ENCODE assay signal across 13 cellular contexts in genomic region chr10:97444212-97444611, GRCh38. TPM values are rescaled to one million over a fixed set of nuclear protein-coding genes. Genes with fewer than 3 reads are reported as not detected.
DNase-seq lines count a peak whose midpoint lies in the region; ATAC-seq and TF ChIP-seq lines count a peak whose summit lies in the region.
"Had no signal": no experiment of that assay in that cellular context is flagged by ENCODE, and none has a peak within 500 bp of the region (broad histone marks: within the 10 kb centered on the region; RNA-seq: fewer than 3 reads in every experiment).

No MANE protein-coding gene starts in this region.

- H3K4me3 ChIP-seq in GM23338 = peak overlapping the region; percentile 88; the same call in 1 of the 2 replicates

- H2AFZ ChIP-seq in GM23338 = no peak overlapping the region

- peaks cover 3% of the 10 kb centered on the region for H3K27me3 Mint-ChIP-seq in GM23338 (ENCODE audit: insufficient read depth, low read depth, poor library complexity)
- no peaks in the 10 kb centered on the region for H3K27me3 Mint-ChIP-seq in T-helper 17 cell
- H3K27me3 Mint-ChIP-seq in natural killer cell treated with Interleukin-12 subunit alpha and Interleukin-12 subunit beta and Interleukin-15 and Interleukin-18, amount 100 ng/mL, for 72 hours = no peaks in the 10 kb centered on the region

- H3K36me3 ChIP-seq in GM23338 (ENCODE audit: insufficient read depth) = peaks cover 18% of the 10 kb centered on the region; the same call in 1 of the 2 replicates

- peaks cover 38% of the 10 kb centered on the region for H3K36me3 Mint-ChIP-seq in GM23338 (ENCODE audit: low read depth)
- H3K36me3 Mint-ChIP-seq in T-helper 17 cell (ENCODE audit: low read depth) = peaks cover 3% of the 10 kb centered on the region
- H3K36me3 Mint-ChIP-seq in natural killer cell treated with Interleukin-12 subunit alpha and Interleukin-12 subunit beta and Interleukin-15 and Interleukin-18, amount 100 ng/mL, for 72 hours = peaks cover 19% of the 10 kb centered on the region

- no peaks in the 10 kb centered on the region for H3K9me3 ChIP-seq in T-helper 17 cell (ENCODE audit: control insufficient read depth, low read length, poor library complexity, severe bottlenecking)
- H3K9me3 ChIP-seq: lower lobe of right lung had no signal

- no peak for DNase-seq in GM23338 (ENCODE audit: low spot score)
- no peak for DNase-seq in T-helper 17 cell
- no peak for DNase-seq in natural killer cell treated with Interleukin-12 subunit alpha and Interleukin-12 subunit beta and Interleukin-15 and Interleukin-18, amount 100 ng/mL, for 72 hours (ENCODE audit: low spot score)
- no peak for DNase-seq in NCI-H1930 (lab: John Stamatoyannopoulos, UW)
- DNase-seq in NCI-H82 treated with DMSO at 0.1 percent for 48 hours (lab: John Stamatoyannopoulos, UW; ENCODE audit: unreplicated experiment) = no peak
- DNase-seq: activated gamma-delta T cell treated with Interleukin-2 at 50 U/mL for 16 hours, glutamatergic neuron, H7, lower lobe of right lung, MV-4-11, NCI-H748 treated with DMSO at 0.1 percent for 48 hours, retina, T1000 had no signal

- peaks cover 11% of the 10 kb centered on the region for H3K4me1 ChIP-seq in GM23338 (ENCODE audit: insufficient read depth)

- TF ChIP-seq CTCF in GM23338 (conservative IDR thresholded peaks at IDR 0.05; ENCODE audit: low read depth in 2 of 2) = no peak

- no peak for ATAC-seq in GM23338
- no peak for ATAC-seq in T-helper 17 cell
- no peak for ATAC-seq in natural killer cell treated with Interleukin-12 subunit alpha and Interleukin-12 subunit beta and Interleukin-15 and Interleukin-18, amount 100 ng/mL, for 72 hours
- ATAC-seq: lower lobe of right lung had no signal

- H3K4me1 Mint-ChIP-seq in GM23338 (peaks cover 12% of the 10 kb centered on the region), T-helper 17 cell (peaks cover 30% of the 10 kb centered on the region)
- H3K4me1 Mint-ChIP-seq in natural killer cell treated with Interleukin-12 subunit alpha and Interleukin-12 subunit beta and Interleukin-15 and Interleukin-18, amount 100 ng/mL, for 72 hours (ENCODE audit: low read depth in 2 of 2) = peaks cover 24 to 34% of the 10 kb centered on the region in 2 donors

- 0 out of 2 replicates have a peak overlapping the region, but pooled peaks have one; percentile 20 for H3K27ac ChIP-seq in GM23338 (ENCODE audit: low read depth)
- H3K27ac ChIP-seq: lower lobe of right lung had no signal

- H3K9me3 Mint-ChIP-seq in GM23338 = no peaks in the 10 kb centered on the region
- H3K9me3 Mint-ChIP-seq in natural killer cell treated with Interleukin-12 subunit alpha and Interleukin-12 subunit beta and Interleukin-15 and Interleukin-18, amount 100 ng/mL, for 72 hours = no peaks in the 10 kb centered on the region

- no peaks in the 10 kb centered on the region for H3K27me3 ChIP-seq in GM23338 (ENCODE audit: insufficient read depth)

- H3F3A ChIP-seq in GM23338 (replicated peaks; ENCODE audit: low read depth) = 0 out of 2 replicates have a peak, but pooled peaks cover 3% of the 10 kb centered on the region

- H3K27ac Mint-ChIP-seq in GM23338 (no peak overlapping the region), T-helper 17 cell (peak overlapping the region; percentile 91)
- peak overlapping the region; percentile 78 to 86 for H3K27ac Mint-ChIP-seq in natural killer cell treated with Interleukin-12 subunit alpha and Interleukin-12 subunit beta and Interleukin-15 and Interleukin-18, amount 100 ng/mL, for 72 hours

- H3K4me3 Mint-ChIP-seq in GM23338 = peak overlapping the region; percentile 93
- peak overlapping the region; percentile 64 for H3K4me3 Mint-ChIP-seq in T-helper 17 cell
- H3K4me3 Mint-ChIP-seq in natural killer cell treated with Interleukin-12 subunit alpha and Interleukin-12 subunit beta and Interleukin-15 and Interleukin-18, amount 100 ng/mL, for 72 hours = peak overlapping the region; percentile 92

- peaks cover 14% of the 10 kb centered on the region for H4K20me1 ChIP-seq in GM23338 (replicated peaks; ENCODE audit: insufficient read depth)

- peaks cover 48% of the 10 kb centered on the region for H3K79me2 ChIP-seq in GM23338 (replicated peaks; ENCODE audit: insufficient read depth)

- H3K4me2 ChIP-seq in GM23338 = peak overlapping the region; percentile 85; the same call in 1 of the 2 replicates

- no peaks in the 10 kb centered on the region for H3K9me2 ChIP-seq in GM23338 (ENCODE audit: insufficient read depth)

RNA-seq across cellular contexts. Expression of gene EXOSC1, which starts 1.6 kb away (rescaled TPM):
- total RNA-seq in GM23338 (2014; rRNA removed; shearing (Covaris generic)) = 63.6 and 66.3 TPM in 2 replicates
- 127 and 131 TPM in 2 replicates for polyA plus RNA-seq in GM23338 (2016; fragmentation: Nextera tagmentation; extraction: Ambion mirVana)
- 10 to 100 TPM; 32.0 to 38.6 TPM for total RNA-seq in T-helper 17 cell
- 10 to 100 TPM; 51.0 to 64.5 TPM for total RNA-seq in natural killer cell treated with Interleukin-12 subunit alpha and Interleukin-12 subunit beta and Interleukin-15 and Interleukin-18, amount 100 ng/mL, for 72 hours

RNA-seq across cellular contexts. Expression of gene ZDHHC16, which starts 1.8 kb away (rescaled TPM):
- total RNA-seq in GM23338 (2014; rRNA removed; shearing (Covaris generic)) = 58.1 and 58.2 TPM in 2 replicates
- polyA plus RNA-seq in GM23338 (2016; fragmentation: Nextera tagmentation; extraction: Ambion mirVana) = 33.3 and 35.1 TPM in 2 replicates
- 10 to 100 TPM; 14.9 to 15.3 TPM for total RNA-seq in T-helper 17 cell
- total RNA-seq in natural killer cell treated with Interleukin-12 subunit alpha and Interleukin-12 subunit beta and Interleukin-15 and Interleukin-18, amount 100 ng/mL, for 72 hours = 10 to 100 TPM; 43.6 to 61.2 TPM

RNA-seq across cellular contexts. Expression of gene PGAM1, which starts 18.2 kb away (rescaled TPM):
- total RNA-seq in GM23338 (2014; rRNA removed; shearing (Covaris generic)) = 870 and 930 TPM in 2 replicates
- 492 and 497 TPM in 2 replicates for polyA plus RNA-seq in GM23338 (2016; fragmentation: Nextera tagmentation; extraction: Ambion mirVana)
- total RNA-seq in T-helper 17 cell = 100 to 1,000 TPM in 1 of 2 donors, 10 to 100 TPM in 1; 88.6 to 101 TPM
- 100 to 1,000 TPM; 546 to 554 TPM for total RNA-seq in natural killer cell treated with Interleukin-12 subunit alpha and Interleukin-12 subunit beta and Interleukin-15 and Interleukin-18, amount 100 ng/mL, for 72 hours

RNA-seq across cellular contexts. Expression of gene RRP12, which starts 43.1 kb away (rescaled TPM):
- total RNA-seq in GM23338 (2014; rRNA removed; shearing (Covaris generic)) = 62.6 and 66.4 TPM in 2 replicates
- polyA plus RNA-seq in GM23338 (2016; fragmentation: Nextera tagmentation; extraction: Ambion mirVana) = 49.5 and 53.4 TPM in 2 replicates
- total RNA-seq in T-helper 17 cell = 100 to 1,000 TPM; 138 to 231 TPM
- total RNA-seq in natural killer cell treated with Interleukin-12 subunit alpha and Interleukin-12 subunit beta and Interleukin-15 and Interleukin-18, amount 100 ng/mL, for 72 hours = 100 to 1,000 TPM in 1 of 2 donors, 10 to 100 TPM in 1; 40.1 to 100 TPM

RNA-seq across cellular contexts. Expression of gene MMS19, which starts 54.0 kb away (rescaled TPM):
- 221 and 252 TPM in 2 replicates for total RNA-seq in GM23338 (2014; rRNA removed; shearing (Covaris generic))
- polyA plus RNA-seq in GM23338 (2016; fragmentation: Nextera tagmentation; extraction: Ambion mirVana) = 74.7 and 81.5 TPM in 2 replicates
- 10 to 100 TPM; 60.1 to 71.2 TPM for total RNA-seq in T-helper 17 cell
- total RNA-seq in natural killer cell treated with Interleukin-12 subunit alpha and Interleukin-12 subunit beta and Interleukin-15 and Interleukin-18, amount 100 ng/mL, for 72 hours = 10 to 100 TPM; 66.3 to 95.6 TPM
